ENCODE assay signal across 9 cellular contexts in the genomic region with DNA sequence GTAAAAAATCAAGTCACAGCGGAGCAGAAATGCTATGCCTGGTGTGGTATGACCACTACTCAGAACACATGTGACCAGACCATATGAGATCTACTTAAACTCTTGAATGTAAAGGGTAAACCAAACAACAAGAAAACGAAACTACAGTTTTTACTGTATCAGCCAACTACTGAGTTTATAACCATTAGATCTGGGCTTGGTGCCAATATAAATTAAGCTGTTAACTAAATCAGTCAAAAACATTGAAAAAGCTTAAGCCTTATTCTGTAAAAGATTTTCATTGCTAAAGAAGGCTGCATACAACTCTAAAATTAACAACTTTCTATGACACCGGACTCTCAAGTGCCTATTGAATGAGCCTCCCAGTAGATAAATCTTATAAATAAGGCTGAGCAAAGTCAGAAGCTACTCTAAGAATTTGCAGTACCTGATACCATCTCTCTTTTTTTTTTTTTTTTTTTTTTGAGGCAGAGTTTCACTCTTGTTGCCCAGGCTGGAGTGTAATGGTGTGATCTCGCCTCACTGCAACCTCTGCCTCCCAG. TPM values are rescaled to one million over a fixed set of nuclear protein-coding genes. Genes with fewer than 3 reads are reported as not detected.
DNase-seq lines count a peak whose midpoint lies in the region; ATAC-seq, FAIRE-seq and TF ChIP-seq lines count a peak whose summit lies in the region.
"Had no signal": no experiment of that assay in that cellular context is flagged by ENCODE, and none has a peak within 500 bp of the region (broad histone marks: within the 10 kb centered on the region; RNA-seq: fewer than 3 reads in every experiment).

No MANE protein-coding gene starts in this region.

- H3K4me3 ChIP-seq in HCT116 (replicated peaks in 1 of 2; ENCODE audit: low read depth in 1 of 2, low read length in 2 of 2): no peak overlapping the region
- peak overlapping the region; percentile 27 for H3K4me3 ChIP-seq in astrocyte (ENCODE audit: insufficient read depth, low read depth, low read length)
- H3K4me3 ChIP-seq in testis: no peak overlapping the region
- H3K4me3 ChIP-seq in aorta (ENCODE audit: low read length in 2 of 2): no peak overlapping the region
- H3K4me3 ChIP-seq: cardiac muscle cell had no signal

- H3K27ac Mint-ChIP-seq in activated CD4-positive, alpha-beta T cell treated with anti-CD3 and anti-CD28 coated beads, Interleukin-2, amount 10 ng/mL, durations not matched to agents 24 days and 14 days: peak overlapping the region; percentile 53
- H3K27ac Mint-ChIP-seq in astrocyte (ENCODE audit: unreplicated experiment): no peak overlapping the region
- H3K27ac Mint-ChIP-seq in natural killer cell treated with Interleukin-12 subunit alpha and Interleukin-12 subunit beta and Interleukin-15 and Interleukin-18, amount 100 ng/mL, for 72 hours: peak overlapping the region; percentile 80 to 82

- H3K4me2 ChIP-seq in HCT116 (ENCODE audit: low read length) (no peak overlapping the region), astrocyte (ENCODE audit: low read length) (peak overlapping the region; percentile 78)

- POLR2A ChIA-PET in HCT116 (lab: Charles Lee): no interaction called here

- RAD21 ChIA-PET in HCT116 (lab: Charles Lee; ENCODE audit: low non-redundant PET in 1 of 2, low total read pairs in 2 of 2, uncharacterized antibody in 2 of 2, unreplicated experiment in 2 of 2): interaction anchor here in 1 of 2 experiments (0.7 kb wide), 1 partner anchor 238 kb away, joined by 4 read pairs; no protein-coding TSS in a partner anchor

- H3K4me3 Mint-ChIP-seq in activated CD4-positive, alpha-beta T cell treated with anti-CD3 and anti-CD28 coated beads, Interleukin-2, amount 10 ng/mL, durations not matched to agents 24 days and 14 days: peak overlapping the region; percentile 61
- H3K4me3 Mint-ChIP-seq in astrocyte (ENCODE audit: unreplicated experiment): no peak overlapping the region
- H3K4me3 Mint-ChIP-seq in natural killer cell treated with Interleukin-12 subunit alpha and Interleukin-12 subunit beta and Interleukin-15 and Interleukin-18, amount 100 ng/mL, for 72 hours: peak overlapping the region; percentile 68

- peaks cover 17% of the 10 kb centered on the region for H3K4me1 Mint-ChIP-seq in activated CD4-positive, alpha-beta T cell treated with anti-CD3 and anti-CD28 coated beads, Interleukin-2, amount 10 ng/mL, durations not matched to agents 24 days and 14 days
- peaks cover 12% of the 10 kb centered on the region for H3K4me1 Mint-ChIP-seq in astrocyte (ENCODE audit: low read depth, unreplicated experiment)
- H3K4me1 Mint-ChIP-seq in natural killer cell treated with Interleukin-12 subunit alpha and Interleukin-12 subunit beta and Interleukin-15 and Interleukin-18, amount 100 ng/mL, for 72 hours (ENCODE audit: low read depth in 2 of 2): peaks cover 26 to 44% of the 10 kb centered on the region in 2 donors

- H3K79me2 ChIP-seq in HCT116 (ENCODE audit: insufficient read depth, low read length) (peaks cover 75% of the 10 kb centered on the region), astrocyte (ENCODE audit: insufficient read depth, low read length) (peaks cover 91% of the 10 kb centered on the region)

- no peaks in the 10 kb centered on the region for H3K27me3 ChIP-seq in HCT116 (ENCODE audit: insufficient read depth, low read length)
- H3K27me3 ChIP-seq in astrocyte (ENCODE audit: insufficient read depth, low read length): no peaks in the 10 kb centered on the region
- H3K27me3 ChIP-seq in testis: no peaks in the 10 kb centered on the region
- no peaks in the 10 kb centered on the region for H3K27me3 ChIP-seq in aorta (ENCODE audit: control insufficient read depth in 1 of 2, insufficient read depth in 2 of 2, low read length in 1 of 2)
- H3K27me3 ChIP-seq: cardiac muscle cell had no signal

- no peaks in the 10 kb centered on the region for H3K9me3 Mint-ChIP-seq in activated CD4-positive, alpha-beta T cell treated with anti-CD3 and anti-CD28 coated beads, Interleukin-2, amount 10 ng/mL, durations not matched to agents 24 days and 14 days
- H3K9me3 Mint-ChIP-seq in astrocyte (ENCODE audit: unreplicated experiment): no peaks in the 10 kb centered on the region
- H3K9me3 Mint-ChIP-seq in natural killer cell treated with Interleukin-12 subunit alpha and Interleukin-12 subunit beta and Interleukin-15 and Interleukin-18, amount 100 ng/mL, for 72 hours: no peaks in the 10 kb centered on the region

- H3K9me3 ChIP-seq in HCT116 (ENCODE audit: control insufficient read depth in 1 of 2, insufficient read depth in 1 of 2, low read depth in 1 of 2, low read length in 2 of 2): no peaks in the 10 kb centered on the region
- no peaks in the 10 kb centered on the region for H3K9me3 ChIP-seq in astrocyte (ENCODE audit: insufficient read depth, low read depth, low read length)
- H3K9me3 ChIP-seq in testis: no peaks in the 10 kb centered on the region
- H3K9me3 ChIP-seq in aorta (ENCODE audit: control insufficient read depth, low read length): no peaks in the 10 kb centered on the region

- H3K27ac ChIP-seq in HCT116 (ENCODE audit: low read depth, low read length): peak overlapping the region; percentile 44; the same call in 1 of the 2 replicates
- H3K27ac ChIP-seq in astrocyte (ENCODE audit: low read depth, low read length): peak overlapping the region; percentile 47
- peak overlapping the region in 1 of 2 donors; percentile 16 for H3K27ac ChIP-seq in testis
- H3K27ac ChIP-seq in aorta (ENCODE audit: low read depth in 1 of 2, low read length in 2 of 2): no peak overlapping the region
- H3K27ac ChIP-seq: cardiac muscle cell had no signal

- peaks cover 0 to 4% of the 10 kb centered on the region in 2 experiments; a peak in 1 of 4 replicates for H3K36me3 ChIP-seq in HCT116 (ENCODE audit: control insufficient read depth in 1 of 2, insufficient read depth in 2 of 2, low read length in 2 of 2)
- H3K36me3 ChIP-seq in astrocyte (ENCODE audit: insufficient read depth, low read length): no peaks in the 10 kb centered on the region
- no peaks in the 10 kb centered on the region for H3K36me3 ChIP-seq in testis (ENCODE audit: low read depth, missing control alignments)
- no peaks in the 10 kb centered on the region for H3K36me3 ChIP-seq in aorta (ENCODE audit: control insufficient read depth in 1 of 2, insufficient read depth in 2 of 2, low read length in 1 of 2)
- H3K36me3 ChIP-seq: cardiac muscle cell had no signal

- intact Hi-C loops in activated CD4-positive, alpha-beta T cell treated with anti-CD3 and anti-CD28 coated beads, Interleukin-2, amount 10 ng/mL, durations not matched to agents 24 days and 14 days (cut with micrococcal nuclease): loop anchor here (5.0 kb wide), 1 partner anchor 36 kb away; a partner anchor contains a TSS
- intact Hi-C loops in HCT116 (cut with micrococcal nuclease): no loop called here
- intact Hi-C loops in testis (cut with DNase I; ENCODE audit: low total_unique reads): no loop called here
- intact Hi-C loops in aorta (cut with DNase I): no loop called here

- H2AFZ ChIP-seq in HCT116 (ENCODE audit: low read depth, low read length, poor library complexity, severe bottlenecking) (no peak overlapping the region), astrocyte (ENCODE audit: low read depth, low read length) (no peak overlapping the region)

- H3K9ac ChIP-seq in HCT116 (ENCODE audit: low read length): no peak overlapping the region
- peak overlapping the region; percentile 45 for H3K9ac ChIP-seq in astrocyte (ENCODE audit: low read length)

- BruUV-seq in HCT116 (replicated peaks; lab: Mats Ljungman, UMichigan): no TSS peak

- ATAC-seq in HCT116 (no peak), aorta (ENCODE audit: low FRiP score) (no peak)
- peak; percentile 84 to 95 for ATAC-seq in natural killer cell treated with Interleukin-12 subunit alpha and Interleukin-12 subunit beta and Interleukin-15 and Interleukin-18, amount 100 ng/mL, for 72 hours

- no peak for DNase-seq in activated CD4-positive, alpha-beta T cell treated with anti-CD3 and anti-CD28 coated beads, Interleukin-2, amount 10 ng/mL, durations not matched to agents 24 days and 14 days
- DNase-seq in activated CD4-positive, alpha-beta T cell treated with anti-CD3 and anti-CD28 coated beads for 4 hours: no peak
- no peak for DNase-seq in HCT116 (ENCODE audit: low read depth, low spot score)
- peak; percentile 71 for DNase-seq in M059J (ENCODE audit: low read depth)
- peak; percentile 74 for DNase-seq in astrocyte (ENCODE audit: low read depth)
- no peak for DNase-seq in natural killer cell treated with Interleukin-12 subunit alpha and Interleukin-12 subunit beta and Interleukin-15 and Interleukin-18, amount 100 ng/mL, for 72 hours (ENCODE audit: low spot score)
- DNase-seq in testis: no peak
- DNase-seq in aorta: no peak

- no peak for TF ChIP-seq CTCF in HCT116 (IDR thresholded peaks at IDR 0.05 in 2 of 3, conservative IDR thresholded peaks at IDR 0.05 in 1 of 3; ENCODE audit: borderline replicate concordance in 1 of 3, insufficient read depth in 1 of 3, low read depth in 2 of 3, low read length in 2 of 3)
- TF ChIP-seq CTCF in astrocyte (IDR thresholded peaks at IDR 0.05; ENCODE audit: insufficient read depth, low read depth, low read length): no peak
- no peak for TF ChIP-seq CTCF in testis (IDR thresholded peaks at IDR 0.05)

- TF ChIP-seq POLR2A in HCT116 (IDR thresholded peaks at IDR 0.05; ENCODE audit: borderline replicate concordance, extremely low read depth, insufficient read depth, insufficient read length) (no peak), testis (IDR thresholded peaks at IDR 0.05) (no peak)

- no peaks in the 10 kb centered on the region for H3K9me2 ChIP-seq in HCT116 (ENCODE audit: insufficient read depth)

- no peaks in the 10 kb centered on the region for H3K27me3 Mint-ChIP-seq in activated CD4-positive, alpha-beta T cell treated with anti-CD3 and anti-CD28 coated beads, Interleukin-2, amount 10 ng/mL, durations not matched to agents 24 days and 14 days
- no peaks in the 10 kb centered on the region for H3K27me3 Mint-ChIP-seq in astrocyte (ENCODE audit: low read depth, unreplicated experiment)
- no peaks in the 10 kb centered on the region for H3K27me3 Mint-ChIP-seq in natural killer cell treated with Interleukin-12 subunit alpha and Interleukin-12 subunit beta and Interleukin-15 and Interleukin-18, amount 100 ng/mL, for 72 hours

- TF ChIP-seq RAD21 in HCT116 (IDR thresholded peaks at IDR 0.05; ENCODE audit: low read depth): no peak

- H3K36me3 Mint-ChIP-seq in activated CD4-positive, alpha-beta T cell treated with anti-CD3 and anti-CD28 coated beads, Interleukin-2, amount 10 ng/mL, durations not matched to agents 24 days and 14 days (ENCODE audit: low read depth): peaks cover 18% of the 10 kb centered on the region
- no peaks in the 10 kb centered on the region for H3K36me3 Mint-ChIP-seq in astrocyte (ENCODE audit: low read depth, unreplicated experiment)
- H3K36me3 Mint-ChIP-seq in natural killer cell treated with Interleukin-12 subunit alpha and Interleukin-12 subunit beta and Interleukin-15 and Interleukin-18, amount 100 ng/mL, for 72 hours: no peaks in the 10 kb centered on the region

- H3K4me1 ChIP-seq in HCT116 (ENCODE audit: control insufficient read depth in 1 of 2, insufficient read depth in 2 of 2, low read length in 2 of 2) (peaks cover 0 to 10% of the 10 kb centered on the region in 2 experiments; a peak in 1 of 4 replicates), astrocyte (ENCODE audit: insufficient read depth, low read length) (peaks cover 25% of the 10 kb centered on the region), testis (no peaks in the 10 kb centered on the region), aorta (ENCODE audit: control insufficient read depth in 1 of 2, insufficient read depth in 2 of 2, low read length in 2 of 2) (no peaks in the 10 kb centered on the region)

- H4K20me1 ChIP-seq in HCT116 (ENCODE audit: insufficient read depth) (peaks cover 4% of the 10 kb centered on the region; the same call in 1 of the 2 replicates), astrocyte (ENCODE audit: insufficient read depth, low read length) (peaks cover 63% of the 10 kb centered on the region)

- FAIRE-seq in astrocyte (lab: Jason Lieb, UNC): peak; percentile 91

- CTCF ChIA-PET in HCT116 (lab: Charles Lee): no interaction called here

- WGBS in testis, 2 donors: 37 to 38% methylated on average over 4 of the region's 4 CpGs
- WGBS in aorta, 2 donors: 14 to 21% methylated on average over 4 of the region's 4 CpGs

RNA-seq across cellular contexts. Expression of a gene that starts 35.4 kb away (rescaled TPM):
- total RNA-seq in activated CD4-positive, alpha-beta T cell treated with anti-CD3 and anti-CD28 coated beads, Interleukin-2, amount 10 ng/mL, durations not matched to agents 24 days and 14 days: 26.6 and 28.3 TPM in 2 replicates
- total RNA-seq in HCT116 (2021; ENCODE audit: unreplicated experiment) (44.7 TPM), astrocyte (51.2 and 55.9 TPM in 2 replicates), testis (10 to 100 TPM; 21.5 to 24.5 TPM), aorta (10 to 100 TPM; 37.8 to 45.4 TPM)
- polyA plus RNA-seq in HCT116 (2012): 17.3 and 17.7 TPM in 2 replicates
- 12.5 and 18.8 TPM in 2 replicates for total RNA-seq in M059J (2014; rRNA removed; shearing (Covaris generic))
- 10 to 100 TPM; 44.0 to 65.7 TPM for total RNA-seq in natural killer cell treated with Interleukin-12 subunit alpha and Interleukin-12 subunit beta and Interleukin-15 and Interleukin-18, amount 100 ng/mL, for 72 hours
- polyA plus RNA-seq in testis (ENCODE audit: insufficient read depth, low read depth, low replicate concordance) (11.1 TPM), aorta (1 to 10 TPM; 2.3 to 3.1 TPM)

Comparison
In these comparisons a context has a peak if more than half of its experiments do, and no peak if none do; other contexts are left out.
1. DNase-seq: peak in M059J (single experiment) and astrocyte (single experiment); none in activated CD4-positive, alpha-beta T cell treated with anti-CD3 and anti-CD28 coated beads, Interleukin-2, amount 10 ng/mL, durations not matched to agents 24 days and 14 days (single experiment), activated CD4-positive, alpha-beta T cell treated with anti-CD3 and anti-CD28 coated beads for 4 hours (0 of 2), HCT116 (single experiment), natural killer cell treated with Interleukin-12 subunit alpha and Interleukin-12 subunit beta and Interleukin-15 and Interleukin-18, amount 100 ng/mL, for 72 hours (single experiment), testis (single experiment) and aorta (0 of 2).
2. ATAC-seq: peak in natural killer cell treated with Interleukin-12 subunit alpha and Interleukin-12 subunit beta and Interleukin-15 and Interleukin-18, amount 100 ng/mL, for 72 hours (2 of 2); none in HCT116 (single experiment) and aorta (single experiment).
3. H3K27ac ChIP-seq: peak in HCT116 (single experiment) and astrocyte (single experiment); none in aorta (0 of 2).